28 cellular contexts compared by ENCODE assay signal in the genomic region with DNA sequence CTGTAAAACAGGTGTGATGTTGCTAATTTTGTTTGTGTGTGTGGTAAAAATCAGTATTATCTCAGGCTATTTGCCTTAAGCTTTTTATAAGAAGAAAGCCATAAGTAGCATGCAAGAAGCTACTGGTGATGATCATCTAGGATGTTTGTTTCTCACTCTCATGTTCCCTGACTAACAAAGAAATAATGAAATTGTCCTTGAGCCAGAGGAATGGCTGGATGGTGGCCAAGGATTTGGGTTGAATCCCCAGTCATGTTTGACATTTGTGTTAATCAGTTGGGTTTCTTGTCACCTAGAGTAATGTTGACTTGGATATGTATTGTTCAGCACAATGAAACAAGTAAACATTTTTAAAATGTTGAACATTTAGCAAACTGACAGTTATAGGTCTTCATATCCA.
"Had no signal": no experiment of that assay in that cellular context is flagged by ENCODE, and none has a peak within 500 bp of the region (broad histone marks: within the 10 kb centered on the region; RNA-seq: fewer than 3 reads in every experiment).

No MANE protein-coding gene starts in this region.

- H3K4me1 ChIP-seq: colonic mucosa, right lobe of liver, thyroid gland, upper lobe of left lung had no signal

- H3K36me3 ChIP-seq: ascending aorta, cardiac muscle cell, colonic mucosa, heart right ventricle, left ventricle myocardium inferior, right lobe of liver, thyroid gland, upper lobe of left lung, vagina had no signal

- H3K4me3 ChIP-seq: ascending aorta, cardiac muscle cell, colonic mucosa, dorsolateral prefrontal cortex, heart right ventricle, left ventricle myocardium inferior, lung, mucosa of descending colon, right lobe of liver, skin epidermis, thyroid gland, upper lobe of left lung, vagina had no signal

- H3K27me3 ChIP-seq: ascending aorta, cardiac muscle cell, colonic mucosa, dorsolateral prefrontal cortex, heart right ventricle, right lobe of liver, thyroid gland, upper lobe of left lung, vagina had no signal

- H3K27ac ChIP-seq: cardiac muscle cell, colonic mucosa, dorsolateral prefrontal cortex, heart right ventricle, left ventricle myocardium inferior, right lobe of liver, skin epidermis, thyroid gland, upper lobe of left lung, vagina had no signal

- H3K9me3 ChIP-seq: ascending aorta, colonic mucosa, heart right ventricle, left ventricle myocardium inferior, mucosa of descending colon, right lobe of liver, thyroid gland, upper lobe of left lung, vagina had no signal

- DNase-seq: activated CD4-positive, alpha-beta memory T cell treated with anti-CD3 and anti-CD28 coated beads for 36 hours; activated CD4-positive, alpha-beta T cell treated with anti-CD3 and anti-CD28 coated beads, Interleukin-2, amount 10 ng/mL, durations not matched to agents 24 days and 14 days; activated CD4-positive, CD25-positive, alpha-beta regulatory T cell treated with anti-CD3 and anti-CD28 coated beads, Interleukin-2, amount 50 U/mL, for 72 hours; activated CD8-positive, alpha-beta memory T cell treated with anti-CD3 and anti-CD28 coated beads, Interleukin-2, amount 50 U/mL, for 48 hours; activated gamma-delta T cell; activated naive CD4-positive, alpha-beta T cell treated with anti-CD3 and anti-CD28 coated beads, Interleukin-2, amount 10 ng/mL, durations not matched to agents 7 days and 5 days; activated naive CD8-positive, alpha-beta T cell treated with anti-CD3 and anti-CD28 coated beads, Interleukin-2, amount 10 ng/mL, durations not matched to agents 7 days and 5 days; activated T-cell treated with anti-CD3 and anti-CD28 coated beads, Interleukin-2, amount 50 U/mL, for 24 hours; cerebellar nuclear complex; colonic mucosa; dorsolateral prefrontal cortex; effector memory CD4-positive, alpha-beta T cell; erythroblast; foreskin fibroblast; heart right ventricle; left ventricle myocardium inferior; mucosa of descending colon; right lobe of liver; stimulated activated CD4-positive, alpha-beta T cell treated with anti-CD3 and anti-CD28 coated beads, Interleukin-12 subunit alpha, Interleukin-12 subunit beta, amount 100 ng/mL, for 4 hours; stimulated activated CD4-positive, alpha-beta T cell treated with anti-CD3 and anti-CD28 coated beads, Interleukin-4, amount 100 ng/mL, for 1 hour; thyroid gland had no signal

- FAIRE-seq: islet of Langerhans had no signal
